Comparison of ENCODE assay signal across 1 cellular context in genomic region chr12:46934374-46935111, GRCh38.
TF ChIP-seq lines count a peak whose summit lies in the region.

No MANE protein-coding gene starts in this region.

TF ChIP-seq in HepG2, 621 proteins besides CTCF, POLR2A, EP300 and RAD21 (continued from another document and continues in another):
- no peak for TF ChIP-seq SMC3 (IDR thresholded peaks at IDR 0.05; ENCODE audit: low read length)
- TF ChIP-seq ZNF639 (CRISPR knock-in tag; conservative IDR thresholded peaks at IDR 0.05), result no peak
- TF ChIP-seq KLF16 (CRISPR knock-in tag; IDR thresholded peaks at IDR 0.05), result no peak
- 0 out of 2 replicates have a peak, but pooled peaks have one; percentile 37 for TF ChIP-seq FOXP4 (CRISPR knock-in tag; IDR thresholded peaks at IDR 0.05)
- no peak for TF ChIP-seq THYN1 (CRISPR knock-in tag; IDR thresholded peaks at IDR 0.05; ENCODE audit: borderline replicate concordance, low read depth)
- TF ChIP-seq SP4 (CRISPR knock-in tag; IDR thresholded peaks at IDR 0.05), result no peak
- no peak for TF ChIP-seq ARNT2 (CRISPR knock-in tag; IDR thresholded peaks at IDR 0.05; ENCODE audit: low read depth)
- no peak for TF ChIP-seq ZNF75D (CRISPR knock-in tag; IDR thresholded peaks at IDR 0.05; ENCODE audit: borderline replicate concordance)
- TF ChIP-seq AGO2 (optimal IDR thresholded peaks at IDR 0.05; ENCODE audit: low read depth, low read length), result no peak
- TF ChIP-seq NFE2L2 (IDR thresholded peaks at IDR 0.05; ENCODE audit: low read length), result no peak
- no peak for TF ChIP-seq ZNF691 (CRISPR knock-in tag; IDR thresholded peaks at IDR 0.05; ENCODE audit: borderline replicate concordance, low read depth)
- TF ChIP-seq BCL3 (CRISPR knock-in tag; IDR thresholded peaks at IDR 0.05), result no peak
- TF ChIP-seq ZNF441 (CRISPR knock-in tag; IDR thresholded peaks at IDR 0.05; ENCODE audit: borderline replicate concordance), result no peak
- TF ChIP-seq HNF1A (IDR thresholded peaks at IDR 0.05; ENCODE audit: low read depth), result no peak
- TF ChIP-seq HNF1A (CRISPR knock-in tag; IDR thresholded peaks at IDR 0.05; ENCODE audit: borderline replicate concordance), result no peak
- TF ChIP-seq DPF2 (CRISPR knock-in tag; IDR thresholded peaks at IDR 0.05; ENCODE audit: borderline replicate concordance, low read depth), result no peak
- TF ChIP-seq TFAP4 (IDR thresholded peaks at IDR 0.05; ENCODE audit: borderline replicate concordance, low read depth), result no peak
- no peak for TF ChIP-seq BHLHE40 (IDR thresholded peaks at IDR 0.05; ENCODE audit: low read length)
- no peak for TF ChIP-seq BRCA1 (CRISPR knock-in tag; IDR thresholded peaks at IDR 0.05)
- TF ChIP-seq KDM5B (CRISPR knock-in tag; IDR thresholded peaks at IDR 0.05; ENCODE audit: borderline replicate concordance), result no peak
- no peak for TF ChIP-seq ZNF674 (CRISPR knock-in tag; IDR thresholded peaks at IDR 0.05; ENCODE audit: low read depth)
- no peak for TF ChIP-seq FOSL1 (CRISPR knock-in tag; IDR thresholded peaks at IDR 0.05; ENCODE audit: borderline replicate concordance)
- no peak for TF ChIP-seq LCORL (IDR thresholded peaks at IDR 0.05)
- TF ChIP-seq LCORL (CRISPR knock-in tag; IDR thresholded peaks at IDR 0.05), result no peak
- peak; percentile 45; the same call in 1 of the 2 replicates for TF ChIP-seq ZNF652 (CRISPR knock-in tag; IDR thresholded peaks at IDR 0.05; ENCODE audit: borderline replicate concordance, low read depth)
- TF ChIP-seq RFXAP (CRISPR knock-in tag; IDR thresholded peaks at IDR 0.05; ENCODE audit: borderline replicate concordance), result no peak
- TF ChIP-seq ZHX2 (IDR thresholded peaks at IDR 0.05; ENCODE audit: low read depth), result no peak
- TF ChIP-seq ZHX2 (CRISPR knock-in tag; IDR thresholded peaks at IDR 0.05; ENCODE audit: borderline replicate concordance), result no peak
- TF ChIP-seq RNF2 (conservative IDR thresholded peaks at IDR 0.05; ENCODE audit: low read depth), result no peak
- 0 out of 2 replicates have a peak, but pooled peaks have one; percentile 21 for TF ChIP-seq HDAC1 (CRISPR knock-in tag; IDR thresholded peaks at IDR 0.05)
- TF ChIP-seq ZNF160 (CRISPR knock-in tag; IDR thresholded peaks at IDR 0.05), result no peak
- TF ChIP-seq ARID5B (CRISPR knock-in tag; IDR thresholded peaks at IDR 0.05), result peak; percentile 81
